Comparison of ENCODE assay signal across 2 cellular contexts in the genomic region with DNA sequence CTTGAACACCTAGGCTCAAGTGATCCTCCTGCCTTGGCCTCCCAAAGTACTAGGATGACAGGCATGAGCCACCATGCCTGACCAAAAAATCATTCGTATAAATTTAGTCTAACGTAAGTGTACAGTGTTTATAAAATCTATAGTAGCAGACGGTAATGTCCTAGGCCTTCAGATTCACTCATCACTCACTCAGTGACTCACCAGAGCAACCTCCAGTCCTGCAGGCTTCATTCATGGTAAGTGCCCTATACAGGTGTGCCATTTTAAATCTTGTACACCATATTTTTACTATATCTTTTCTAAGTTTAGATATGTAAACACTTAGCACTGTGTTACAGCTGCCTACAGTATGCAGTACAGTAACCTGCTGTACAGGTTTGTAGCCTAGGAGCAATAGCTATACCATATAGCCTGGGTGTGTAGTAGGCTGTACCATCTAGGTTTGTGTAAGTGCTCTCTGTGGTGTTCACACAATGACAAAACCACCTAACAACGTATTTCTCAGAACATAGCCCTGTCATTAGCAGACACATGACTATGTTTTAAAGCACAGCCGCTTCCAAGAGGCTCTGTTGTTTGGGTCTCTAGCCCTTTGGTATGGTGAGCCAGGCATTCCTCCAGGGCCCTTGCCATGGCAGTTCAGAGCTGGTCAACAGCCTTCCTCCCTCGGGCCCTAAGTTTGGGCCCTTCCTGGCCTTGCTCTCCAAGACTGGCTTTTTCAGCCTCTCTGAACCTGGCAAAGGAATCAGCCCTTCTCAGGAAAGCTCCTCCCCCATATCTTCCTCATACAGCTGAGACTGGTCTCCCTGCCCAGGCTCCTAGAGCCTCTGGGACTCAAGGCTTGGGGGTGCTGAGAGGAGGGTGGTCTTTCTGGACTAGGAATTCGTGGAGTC.
TF ChIP-seq lines count a peak whose summit lies in the region.

No MANE protein-coding gene starts in this region.

TF ChIP-seq in SK-N-SH, 30 proteins besides CTCF, POLR2A, EP300 and RAD21:
- TF ChIP-seq TEAD4 (IDR thresholded peaks at IDR 0.05; ENCODE audit: borderline replicate concordance, insufficient read depth) (no peak), JUND (IDR thresholded peaks at IDR 0.05) (no peak), PBX3 (IDR thresholded peaks at IDR 0.05) (peak; percentile 50; the same call in 1 of the 2 replicates), FOXJ3 (CRISPR knock-in tag; IDR thresholded peaks at IDR 0.05) (no peak), RFX5 (IDR thresholded peaks at IDR 0.05; ENCODE audit: low read length) (no peak), TAF1 (IDR thresholded peaks at IDR 0.05; ENCODE audit: borderline replicate concordance, low read depth, low read length) (no peak), FOSL2 (IDR thresholded peaks at IDR 0.05; ENCODE audit: borderline replicate concordance, low read depth) (peak; percentile 39; the same call in 1 of the 2 replicates), ELF1 (IDR thresholded peaks at IDR 0.05) (no peak), SMC3 (IDR thresholded peaks at IDR 0.05; ENCODE audit: low read depth, low read length) (no peak), MEF2A (IDR thresholded peaks at IDR 0.05; ENCODE audit: borderline replicate concordance, low read depth) (no peak), NFIC (IDR thresholded peaks at IDR 0.05; ENCODE audit: borderline replicate concordance) (no peak), TCF12 (IDR thresholded peaks at IDR 0.05) (no peak), MAX (IDR thresholded peaks at IDR 0.05; ENCODE audit: low read depth) (no peak)

TF ChIP-seq in SK-N-SH treated with all-trans-retinoic acid at 6 μM for 48 hours, 23 proteins besides CTCF, POLR2A, EP300 and RAD21:
- TF ChIP-seq PPARA (CRISPR knock-in tag; IDR thresholded peaks at IDR 0.05; ENCODE audit: borderline replicate concordance) (no peak), ZFP3 (CRISPR knock-in tag; IDR thresholded peaks at IDR 0.05) (no peak)
- TF ChIP-seq, protein P1, sequence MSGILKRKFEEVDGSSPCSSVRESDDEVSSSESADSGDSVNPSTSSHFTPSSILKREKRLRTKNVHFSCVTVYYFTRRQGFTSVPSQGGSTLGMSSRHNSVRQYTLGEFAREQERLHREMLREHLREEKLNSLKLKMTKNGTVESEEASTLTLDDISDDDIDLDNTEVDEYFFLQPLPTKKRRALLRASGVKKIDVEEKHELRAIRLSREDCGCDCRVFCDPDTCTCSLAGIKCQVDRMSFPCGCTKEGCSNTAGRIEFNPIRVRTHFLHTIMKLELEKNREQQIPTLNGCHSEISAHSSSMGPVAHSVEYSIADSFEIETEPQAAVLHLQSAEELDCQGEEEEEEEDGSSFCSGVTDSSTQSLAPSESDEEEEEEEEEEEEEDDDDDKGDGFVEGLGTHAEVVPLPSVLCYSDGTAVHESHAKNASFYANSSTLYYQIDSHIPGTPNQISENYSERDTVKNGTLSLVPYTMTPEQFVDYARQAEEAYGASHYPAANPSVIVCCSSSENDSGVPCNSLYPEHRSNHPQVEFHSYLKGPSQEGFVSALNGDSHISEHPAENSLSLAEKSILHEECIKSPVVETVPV (CRISPR knock-in tag; IDR thresholded peaks at IDR 0.05), result no peak
